12 cellular contexts compared by ENCODE assay signal in genomic region chr15:64071931-64072765, GRCh38. TPM values are rescaled to one million over a fixed set of nuclear protein-coding genes. Genes with fewer than 3 reads are reported as not detected.
DNase-seq lines count a peak whose midpoint lies in the region; ATAC-seq and TF ChIP-seq lines count a peak whose summit lies in the region.
"Had no signal": no experiment of that assay in that cellular context is flagged by ENCODE, and none has a peak within 500 bp of the region (broad histone marks: within the 10 kb centered on the region; RNA-seq: fewer than 3 reads in every experiment).

No MANE protein-coding gene starts in this region.

- H3K27ac ChIP-seq in esophagus squamous epithelium = peak overlapping the region; percentile 30 to 85 (median 60)
- H3K27ac ChIP-seq in sigmoid colon = peak overlapping the region; percentile 48 to 79 (median 72)

- peaks cover 0 to 2% (median 0%) of the 10 kb centered on the region in 7 donors for H3K9me3 Mint-ChIP-seq in CD14-positive monocyte
- no peaks in the 10 kb centered on the region for H3K9me3 Mint-ChIP-seq in natural killer cell
- H3K9me3 Mint-ChIP-seq in activated naive CD4-positive, alpha-beta T cell treated with anti-CD3 and anti-CD28 coated beads for 36 hours = no peaks in the 10 kb centered on the region
- H3K9me3 Mint-ChIP-seq in mesothelial cell of epicardium = no peaks in the 10 kb centered on the region
- H3K9me3 Mint-ChIP-seq: activated naive CD4-positive, alpha-beta T cell treated with anti-CD3 and anti-CD28 coated beads, Interleukin-2, amount 50 U/mL, for 72 hours; CD4-positive, alpha-beta memory T cell; stimulated activated naive CD8-positive, alpha-beta T cell treated with anti-CD3 and anti-CD28 coated beads, Interleukin-15, amount 100 ng/mL, for 72 hours had no signal

- no peak overlapping the region for H3K4me3 ChIP-seq in esophagus squamous epithelium
- no peak overlapping the region for H3K4me3 ChIP-seq in sigmoid colon

- no peak for DNase-seq in CD14-positive monocyte (ENCODE audit: low spot score)
- DNase-seq in SK-MEL-5 (ENCODE audit: low read depth, low spot score) = peak; percentile 77
- no peak for DNase-seq in esophagus squamous epithelium (lab: John Stamatoyannopoulos, UW)
- no peak for DNase-seq in sigmoid colon
- no peak for DNase-seq in natural killer cell
- no peak for DNase-seq in activated naive CD4-positive, alpha-beta T cell treated with anti-CD3 and anti-CD28 coated beads for 36 hours
- no peak for DNase-seq in mesothelial cell of epicardium (ENCODE audit: low spot score in 2 of 2, unreplicated experiment in 2 of 2)
- DNase-seq: CD4-positive, alpha-beta memory T cell; NCI-H526 treated with DMSO at 0.1 percent for 48 hours; stimulated activated naive CD8-positive, alpha-beta T cell treated with anti-CD3 and anti-CD28 coated beads, Interleukin-15, amount 100 ng/mL, for 72 hours had no signal

- ATAC-seq in natural killer cell (no peak), GM18517 (IDR thresholded peaks at IDR 0.05; ENCODE audit: unreplicated experiment) (no peak)
- ATAC-seq: activated naive CD4-positive, alpha-beta T cell treated with anti-CD3 and anti-CD28 coated beads, Interleukin-2, amount 50 U/mL, for 72 hours; stimulated activated naive CD8-positive, alpha-beta T cell treated with anti-CD3 and anti-CD28 coated beads, Interleukin-15, amount 100 ng/mL, for 72 hours had no signal

- H3K27me3 ChIP-seq in esophagus squamous epithelium (no peaks in the 10 kb centered on the region), sigmoid colon (no peaks in the 10 kb centered on the region)

- H3K4me1 ChIP-seq in esophagus squamous epithelium = peaks cover 4 to 36% (median 12%) of the 10 kb centered on the region in 3 donors
- peaks cover 0 to 42% (median 32%) of the 10 kb centered on the region in 4 donors for H3K4me1 ChIP-seq in sigmoid colon

- TF ChIP-seq CTCF in CD14-positive monocyte (IDR thresholded peaks at IDR 0.05) (no peak), esophagus squamous epithelium (IDR thresholded peaks at IDR 0.05) (no peak), sigmoid colon (IDR thresholded peaks at IDR 0.05) (no peak), natural killer cell (IDR thresholded peaks at IDR 0.05) (no peak), mesothelial cell of epicardium (IDR thresholded peaks at IDR 0.05; ENCODE audit: unreplicated experiment) (no peak)

- H3K9me3 ChIP-seq in esophagus squamous epithelium = no peaks in the 10 kb centered on the region
- no peaks in the 10 kb centered on the region for H3K9me3 ChIP-seq in sigmoid colon

- in situ Hi-C loops in SK-MEL-5 (cut with HindIII; ENCODE audit: low pct_unique_long_range_greater_than_20kb, low sequenced_read_pairs) = no loop called here

- WGBS in esophagus squamous epithelium, 2 donors = 88 to 96% methylated on average over 3 to 4 of the region's 4 CpGs
- 91 to 92% methylated on average over 4 of the region's 4 CpGs for WGBS in sigmoid colon, 2 donors

- H3K27ac Mint-ChIP-seq in CD14-positive monocyte (peak overlapping the region; percentile 71 to 92 (median 80)), natural killer cell (no peak overlapping the region), mesothelial cell of epicardium (no peak overlapping the region)
- H3K27ac Mint-ChIP-seq in activated naive CD4-positive, alpha-beta T cell treated with anti-CD3 and anti-CD28 coated beads for 36 hours = no peak overlapping the region
- H3K27ac Mint-ChIP-seq: activated naive CD4-positive, alpha-beta T cell treated with anti-CD3 and anti-CD28 coated beads, Interleukin-2, amount 50 U/mL, for 72 hours; stimulated activated naive CD8-positive, alpha-beta T cell treated with anti-CD3 and anti-CD28 coated beads, Interleukin-15, amount 100 ng/mL, for 72 hours had no signal

- H3K27me3 Mint-ChIP-seq in CD14-positive monocyte (ENCODE audit: low read depth in 3 of 3) (no peaks in the 10 kb centered on the region), natural killer cell (ENCODE audit: low read depth in 2 of 2) (no peaks in the 10 kb centered on the region), mesothelial cell of epicardium (ENCODE audit: low read depth) (peaks cover 4% of the 10 kb centered on the region)
- no peaks in the 10 kb centered on the region for H3K27me3 Mint-ChIP-seq in activated naive CD4-positive, alpha-beta T cell treated with anti-CD3 and anti-CD28 coated beads for 36 hours (ENCODE audit: low read depth)
- H3K27me3 Mint-ChIP-seq: CD4-positive, alpha-beta memory T cell; stimulated activated naive CD8-positive, alpha-beta T cell treated with anti-CD3 and anti-CD28 coated beads, Interleukin-15, amount 100 ng/mL, for 72 hours had no signal

- TF ChIP-seq POLR2A in esophagus squamous epithelium (IDR thresholded peaks at IDR 0.05) (no peak), sigmoid colon (IDR thresholded peaks at IDR 0.05) (no peak)

- CTCF ChIA-PET in activated naive CD4-positive, alpha-beta T cell treated with anti-CD3 and anti-CD28 coated beads for 36 hours (lab: Charles Lee) = interaction anchor here (0.7 to 2.3 kb wide), 7 partner anchors 16 to 127 kb away, joined by 3 to 5 read pairs (median 3); partner anchors contain the start of genes CIAO2A and DAPK2

- peaks cover 44% of the 10 kb centered on the region for H3K4me1 Mint-ChIP-seq in CD14-positive monocyte
- H3K4me1 Mint-ChIP-seq in natural killer cell = peaks cover 5 to 15% of the 10 kb centered on the region in 2 donors
- H3K4me1 Mint-ChIP-seq in activated naive CD4-positive, alpha-beta T cell treated with anti-CD3 and anti-CD28 coated beads for 36 hours (ENCODE audit: low read depth) = peaks cover 5% of the 10 kb centered on the region
- H3K4me1 Mint-ChIP-seq in mesothelial cell of epicardium = no peaks in the 10 kb centered on the region

- intact Hi-C loops in CD14-positive monocyte (cut with micrococcal nuclease) (no loop called here), esophagus squamous epithelium (cut with DNase I) (no loop called here), sigmoid colon (cut with DNase I) (no loop called here), natural killer cell (cut with micrococcal nuclease) (no loop called here)
- intact Hi-C loops in activated naive CD4-positive, alpha-beta T cell treated with anti-CD3 and anti-CD28 coated beads for 36 hours (cut with micrococcal nuclease) = no loop called here

- peaks cover 0 to 48% (median 0%) of the 10 kb centered on the region in 3 donors for H3K36me3 ChIP-seq in esophagus squamous epithelium
- peaks cover 0 to 20% (median 3%) of the 10 kb centered on the region in 4 donors for H3K36me3 ChIP-seq in sigmoid colon

- H3K36me3 Mint-ChIP-seq in CD14-positive monocyte (peaks cover 37% of the 10 kb centered on the region in 2 donors), natural killer cell (no peaks in the 10 kb centered on the region), mesothelial cell of epicardium (peaks cover 25% of the 10 kb centered on the region)
- peaks cover 9% of the 10 kb centered on the region for H3K36me3 Mint-ChIP-seq in activated naive CD4-positive, alpha-beta T cell treated with anti-CD3 and anti-CD28 coated beads for 36 hours (ENCODE audit: low read depth)
- H3K36me3 Mint-ChIP-seq: activated naive CD4-positive, alpha-beta T cell treated with anti-CD3 and anti-CD28 coated beads, Interleukin-2, amount 50 U/mL, for 72 hours had no signal

- no peak for TF ChIP-seq EP300 in sigmoid colon (IDR thresholded peaks at IDR 0.05)

- H3K4me3 Mint-ChIP-seq in CD14-positive monocyte = no peak overlapping the region
- H3K4me3 Mint-ChIP-seq in natural killer cell = no peak overlapping the region
- H3K4me3 Mint-ChIP-seq in activated naive CD4-positive, alpha-beta T cell treated with anti-CD3 and anti-CD28 coated beads for 36 hours = no peak overlapping the region
- no peak overlapping the region for H3K4me3 Mint-ChIP-seq in mesothelial cell of epicardium
- H3K4me3 Mint-ChIP-seq: CD4-positive, alpha-beta memory T cell; stimulated activated naive CD8-positive, alpha-beta T cell treated with anti-CD3 and anti-CD28 coated beads, Interleukin-15, amount 100 ng/mL, for 72 hours had no signal

RNA-seq across cellular contexts. Expression of gene CIAO2A, which starts 21.5 kb away (rescaled TPM):
- polyA plus RNA-seq in CD14-positive monocyte = 100 to 1,000 TPM; 261 to 265 TPM
- 291 and 314 TPM in 2 replicates for total RNA-seq in SK-MEL-5 (2014; rRNA removed; shearing (Covaris generic))
- 197 and 253 TPM in 2 replicates for polyA plus RNA-seq in SK-MEL-5 (2015; cell fraction: cytosol; rRNA removed)
- 56.5 and 82.1 TPM in 2 replicates for polyA plus RNA-seq in SK-MEL-5 (2015; cell fraction: nucleus; rRNA removed)
- 10 to 100 TPM; 36.6 to 76.6 (median 50.7) TPM for total RNA-seq in esophagus squamous epithelium
- total RNA-seq in sigmoid colon = 10 to 100 TPM; 24.7 to 51.7 (median 42.2) TPM
- polyA plus RNA-seq in sigmoid colon = 100 to 1,000 TPM; 118 to 339 (median 223) TPM
- total RNA-seq in natural killer cell = 10 to 100 TPM; 20.2 to 23.9 (median 22.9) TPM
- 100 to 1,000 TPM; 105 TPM for total RNA-seq in activated naive CD4-positive, alpha-beta T cell treated with anti-CD3 and anti-CD28 coated beads for 36 hours
- total RNA-seq in mesothelial cell of epicardium = 39.3 to 42.3 TPM (median 41.8 TPM) in 3 replicates

RNA-seq across cellular contexts. Expression of gene SNX1, which starts 23.6 kb away (rescaled TPM):
- polyA plus RNA-seq in CD14-positive monocyte (100 to 1,000 TPM; 115 TPM), sigmoid colon (10 to 100 TPM; 70.3 to 86.7 (median 70.9) TPM)
- total RNA-seq in SK-MEL-5 (2014; rRNA removed; shearing (Covaris generic)) = 75.5 and 94.4 TPM in 2 replicates
- polyA plus RNA-seq in SK-MEL-5 (2015; cell fraction: cytosol; rRNA removed) = 236 and 282 TPM in 2 replicates
- 256 and 261 TPM in 2 replicates for polyA plus RNA-seq in SK-MEL-5 (2015; cell fraction: nucleus; rRNA removed)
- total RNA-seq in esophagus squamous epithelium (10 to 100 TPM; 39.9 to 71.1 (median 52.0) TPM), sigmoid colon (10 to 100 TPM; 74.5 to 88.1 (median 81.5) TPM), natural killer cell (100 to 1,000 TPM; 110 to 141 (median 111) TPM), mesothelial cell of epicardium (93.6 to 97.9 TPM (median 94.4 TPM) in 3 replicates)
- 10 to 100 TPM; 80.7 to 84.2 TPM for total RNA-seq in activated naive CD4-positive, alpha-beta T cell treated with anti-CD3 and anti-CD28 coated beads for 36 hours

RNA-seq across cellular contexts. Expression of gene DAPK2, which starts 25.9 kb away (rescaled TPM):
- 1 to 10 TPM in 1 of 2 donors, under 1 TPM in 1; 0.59 to 2.1 TPM for polyA plus RNA-seq in CD14-positive monocyte
- total RNA-seq in SK-MEL-5 (2014; rRNA removed; shearing (Covaris generic)) = 0.69 and 2.3 TPM in 2 replicates
- 0.47 and 2.1 TPM in 2 replicates for polyA plus RNA-seq in SK-MEL-5 (2015; cell fraction: cytosol; rRNA removed)
- polyA plus RNA-seq in SK-MEL-5 (2015; cell fraction: nucleus; rRNA removed) = 0.41 and 2.2 TPM in 2 replicates
- total RNA-seq in esophagus squamous epithelium = 10 to 100 TPM in 2 of 4 donors, 1 to 10 TPM in 2; 1.9 to 12.9 (median 9.8) TPM
- 1 to 10 TPM; 2.1 to 5.5 (median 3.3) TPM for total RNA-seq in sigmoid colon
- 10 to 100 TPM; 19.2 to 27.7 (median 21.7) TPM for polyA plus RNA-seq in sigmoid colon
- 10 to 100 TPM in 1 of 3 donors, 1 to 10 TPM in 2; 3.7 to 25.3 (median 6.0) TPM for total RNA-seq in natural killer cell
- under 1 TPM in 1 of 2 experiments, not detected in 1; 0.44 TPM for total RNA-seq in activated naive CD4-positive, alpha-beta T cell treated with anti-CD3 and anti-CD28 coated beads for 36 hours
- 1.2 to 2.6 TPM (median 2.2 TPM) in 3 replicates for total RNA-seq in mesothelial cell of epicardium

Comparison
In these comparisons a context has a peak if more than half of its experiments do, and no peak if none do; other contexts are left out.
1. H3K27ac Mint-ChIP-seq: peak in CD14-positive monocyte (7 of 7); none in natural killer cell (0 of 2), activated naive CD4-positive, alpha-beta T cell treated with anti-CD3 and anti-CD28 coated beads for 36 hours (single experiment) and mesothelial cell of epicardium (single experiment).